ENCODE assay signal across 9 cellular contexts in genomic region chr14:54676822-54677708, GRCh38.
A peak's percentile ranks its signal among the peaks of the same experiment; 100 is the strongest.
DNase-seq lines count a peak whose midpoint lies in the region; ATAC-seq and TF ChIP-seq lines count a peak whose summit lies in the region.
"Had no signal": no experiment of that assay in that cellular context is flagged by ENCODE, and none has a peak within 500 bp of the region (broad histone marks: within the 10 kb centered on the region; RNA-seq: fewer than 3 reads in every experiment).

No MANE protein-coding gene starts in this region.

- DNase-seq in AG20443 (ENCODE audit: low spot score) (peak; percentile 87), SK-MEL-5 (ENCODE audit: low read depth, low spot score) (peak; percentile 63), fibroblast of the aortic adventitia (ENCODE audit: low read depth) (peak; percentile 97), DMS 273 (lab: John Stamatoyannopoulos, UW; ENCODE audit: unreplicated experiment) (no peak), CD14-positive monocyte (ENCODE audit: low spot score) (no peak)
- no peak for DNase-seq in stimulated activated naive B cell treated with anti-CD40 and anti-IgM and Interleukin-4, amounts not matched to agents 10 μg/mL and 1 μg/mL and 100 μg/mL, for 72 hours
- DNase-seq: NCI-H446 had no signal

- H3K4me3 ChIP-seq in fibroblast of the aortic adventitia (ENCODE audit: low read depth, low read length) (peak overlapping the region; percentile 29), neuron (ENCODE audit: low read length) (peak overlapping the region; percentile 28)

- H3K36me3 ChIP-seq in neuron (ENCODE audit: insufficient read depth, low read length): no peaks in the 10 kb centered on the region

- no peaks in the 10 kb centered on the region for H3K9me3 ChIP-seq in neuron (ENCODE audit: low read length)

- H3K9me3 Mint-ChIP-seq in stimulated activated naive B cell treated with anti-CD40 and anti-IgM and Interleukin-4, amounts not matched to agents 10 μg/mL and 1 μg/mL and 100 μg/mL, for 72 hours: no peaks in the 10 kb centered on the region
- no peaks in the 10 kb centered on the region for H3K9me3 Mint-ChIP-seq in CD14-positive monocyte

- no peak overlapping the region for H3K4me3 Mint-ChIP-seq in stimulated activated naive B cell treated with anti-CD40 and anti-IgM and Interleukin-4, amounts not matched to agents 10 μg/mL and 1 μg/mL and 100 μg/mL, for 72 hours
- H3K4me3 Mint-ChIP-seq in CD14-positive monocyte: no peak overlapping the region

- TF ChIP-seq CTCF in fibroblast of the aortic adventitia (IDR thresholded peaks at IDR 0.05; ENCODE audit: insufficient read depth, low read length) (no peak), CD14-positive monocyte (IDR thresholded peaks at IDR 0.05) (no peak)

- peaks cover 0 to 3% of the 10 kb centered on the region in 2 donors for H3K36me3 Mint-ChIP-seq in stimulated activated naive B cell treated with anti-CD40 and anti-IgM and Interleukin-4, amounts not matched to agents 10 μg/mL and 1 μg/mL and 100 μg/mL, for 72 hours
- no peaks in the 10 kb centered on the region for H3K36me3 Mint-ChIP-seq in CD14-positive monocyte

- in situ Hi-C loops in SK-MEL-5 (cut with HindIII; ENCODE audit: low pct_unique_long_range_greater_than_20kb, low sequenced_read_pairs): no loop called here

- no peak for ATAC-seq in HG03439 (IDR thresholded peaks at IDR 0.05; ENCODE audit: unreplicated experiment)
- ATAC-seq in stimulated activated naive B cell treated with anti-CD40 and anti-IgM and Interleukin-4, amounts not matched to agents 10 μg/mL and 1 μg/mL and 100 μg/mL, for 72 hours (replicated peaks): no peak

- intact Hi-C loops in CD14-positive monocyte (cut with micrococcal nuclease): no loop called here

- peaks cover 0 to 2% of the 10 kb centered on the region in 2 donors for H3K4me1 Mint-ChIP-seq in stimulated activated naive B cell treated with anti-CD40 and anti-IgM and Interleukin-4, amounts not matched to agents 10 μg/mL and 1 μg/mL and 100 μg/mL, for 72 hours
- peaks cover 3% of the 10 kb centered on the region for H3K4me1 Mint-ChIP-seq in CD14-positive monocyte

- H3K27ac Mint-ChIP-seq in stimulated activated naive B cell treated with anti-CD40 and anti-IgM and Interleukin-4, amounts not matched to agents 10 μg/mL and 1 μg/mL and 100 μg/mL, for 72 hours: no peak overlapping the region
- H3K27ac Mint-ChIP-seq in CD14-positive monocyte: no peak overlapping the region

- H2AFZ ChIP-seq in neuron (ENCODE audit: low read depth, low read length): no peak overlapping the region

- H3K27me3 ChIP-seq in neuron (ENCODE audit: insufficient read depth, low read length): no peaks in the 10 kb centered on the region

- no peaks in the 10 kb centered on the region for H3K27me3 Mint-ChIP-seq in stimulated activated naive B cell treated with anti-CD40 and anti-IgM and Interleukin-4, amounts not matched to agents 10 μg/mL and 1 μg/mL and 100 μg/mL, for 72 hours
- peaks cover 2 to 4% (median 3%) of the 10 kb centered on the region in 3 donors for H3K27me3 Mint-ChIP-seq in CD14-positive monocyte (ENCODE audit: low read depth in 3 of 3)

- peaks cover 60% of the 10 kb centered on the region for H3K4me1 ChIP-seq in neuron (ENCODE audit: insufficient read depth, low read length)

Comparison
In these comparisons a context has a peak if more than half of its experiments do, and no peak if none do; other contexts are left out.
1. DNase-seq: peak in AG20443 (single experiment), SK-MEL-5 (single experiment) and fibroblast of the aortic adventitia (single experiment); none in stimulated activated naive B cell treated with anti-CD40 and anti-IgM and Interleukin-4, amounts not matched to agents 10 μg/mL and 1 μg/mL and 100 μg/mL, for 72 hours (single experiment), DMS 273 (single experiment) and CD14-positive monocyte (single experiment).